Comparison of ENCODE assay signal across 17 cellular contexts in genomic region chr2:178267660-178268059, GRCh38.
A peak's percentile ranks its signal among the peaks of the same experiment; 100 is the strongest.
DNase-seq lines count a peak whose midpoint lies in the region; ATAC-seq and TF ChIP-seq lines count a peak whose summit lies in the region.
"Had no signal": no experiment of that assay in that cellular context is flagged by ENCODE, and none has a peak within 500 bp of the region (broad histone marks: within the 10 kb centered on the region; RNA-seq: fewer than 3 reads in every experiment).

No MANE protein-coding gene starts in this region.

- H3K27me3 Mint-ChIP-seq in MCF 10A (ENCODE audit: insufficient read depth, unreplicated experiment) (no peaks in the 10 kb centered on the region), T-cell (peaks cover 0 to 2% of the 10 kb centered on the region in 2 donors)
- H3K27me3 Mint-ChIP-seq: CD4-positive, alpha-beta T cell had no signal

- no peak for DNase-seq in MCF 10A (ENCODE audit: unreplicated experiment)
- DNase-seq in mammary epithelial cell, result no peak
- no peak for DNase-seq in psoas muscle
- DNase-seq in T-cell, result no peak
- no peak for DNase-seq in 8988T
- DNase-seq: AML-193; Caco-2; Calu3; CD4-positive, alpha-beta T cell; CD8-positive, alpha-beta T cell; DMS79 treated with DMSO at 0.1 percent for 48 hours; GF-D8 had no signal

- no peak overlapping the region for H2AFZ ChIP-seq in mammary epithelial cell (ENCODE audit: low read depth, low read length)
- no peak overlapping the region for H2AFZ ChIP-seq in KMS-11 (ENCODE audit: low read depth)

- POLR2A ChIA-PET in MCF 10A (lab: Yijun Ruan, JAX), result interaction anchor here (0.7 to 2.3 kb wide), 2 partner anchors 72 to 73 kb away, joined by 4 to 6 read pairs; no protein-coding TSS in a partner anchor
- POLR2A ChIA-PET in T-cell (lab: Charles Lee), result no interaction called here

- no peak overlapping the region for H3K4me3 ChIP-seq in mammary epithelial cell (replicated peaks in 1 of 3; ENCODE audit: insufficient read depth in 1 of 3, low read depth in 2 of 3, low read length in 3 of 3)
- H3K4me3 ChIP-seq in KMS-11 (IDR thresholded peaks at IDR 0.05; ENCODE audit: insufficient read depth, low read depth, low read length), result no peak overlapping the region
- H3K4me3 ChIP-seq in psoas muscle, result peak overlapping the region; percentile 44
- H3K4me3 ChIP-seq: BLaER1 treated with 17β-estradiol and CSF1 and Interleukin-3, amounts not matched to agents 10 nM and 100 nM had no signal

- ATAC-seq in psoas muscle (no peak), T-cell (replicated peaks in 1 of 4) (no peak)
- ATAC-seq: CD8-positive, alpha-beta T cell had no signal

- peak overlapping the region; percentile 7 for H3K27ac Mint-ChIP-seq in MCF 10A (ENCODE audit: low read depth, unreplicated experiment)
- no peak overlapping the region for H3K27ac Mint-ChIP-seq in T-cell
- H3K27ac Mint-ChIP-seq: B cell; CD4-positive, alpha-beta T cell; CD8-positive, alpha-beta T cell had no signal

- H3K27ac ChIP-seq in mammary epithelial cell (ENCODE audit: insufficient read depth, low read depth, low read length) (no peak overlapping the region), KMS-11 (no peak overlapping the region), psoas muscle (no peak overlapping the region)
- H3K27ac ChIP-seq: 22Rv1; BLaER1 treated with 17β-estradiol and CSF1 and Interleukin-3, amounts not matched to agents 10 nM and 100 nM; C4-2B had no signal

- no peaks in the 10 kb centered on the region for H3K36me3 Mint-ChIP-seq in MCF 10A (ENCODE audit: insufficient read depth, unreplicated experiment)
- H3K36me3 Mint-ChIP-seq in T-cell, result no peaks in the 10 kb centered on the region
- H3K36me3 Mint-ChIP-seq: CD8-positive, alpha-beta T cell had no signal

- H3K79me2 ChIP-seq in mammary epithelial cell (ENCODE audit: insufficient read depth, low read length) (peaks cover 26% of the 10 kb centered on the region), KMS-11 (ENCODE audit: insufficient read depth, low read depth) (no peaks in the 10 kb centered on the region)

- TF ChIP-seq CTCF in MCF 10A (IDR thresholded peaks at IDR 0.05; ENCODE audit: unreplicated experiment) (no peak), mammary epithelial cell (conservative IDR thresholded peaks at IDR 0.05 in 1 of 2, IDR thresholded peaks at IDR 0.05 in 1 of 2; ENCODE audit: extremely low read depth in 1 of 2, insufficient read depth in 1 of 2, low read depth in 1 of 2, low read length in 2 of 2) (no peak), KMS-11 (conservative IDR thresholded peaks at IDR 0.05; ENCODE audit: low read depth, low read length) (no peak), psoas muscle (IDR thresholded peaks at IDR 0.05) (no peak)

- BruUV-seq in MCF 10A (replicated peaks; lab: Mats Ljungman, UMichigan) (no TSS peak), mammary epithelial cell (replicated peaks; lab: Mats Ljungman, UMichigan) (no TSS peak)

- H3K4me2 ChIP-seq in mammary epithelial cell (ENCODE audit: insufficient read depth, low read depth, low read length) (no peak overlapping the region), KMS-11 (peak overlapping the region; percentile 40; the same call in 1 of the 2 replicates)
- H3K4me2 ChIP-seq: BLaER1 treated with 17β-estradiol and CSF1 and Interleukin-3, amounts not matched to agents 10 nM and 100 nM had no signal

- H3K9ac ChIP-seq in mammary epithelial cell (ENCODE audit: insufficient read depth, low read length) (no peak overlapping the region), KMS-11 (no peak overlapping the region)
- H3K9ac ChIP-seq: BLaER1 treated with 17β-estradiol and CSF1 and Interleukin-3, amounts not matched to agents 10 nM and 100 nM had no signal

- H3K9me3 ChIP-seq in mammary epithelial cell (replicated peaks; ENCODE audit: insufficient read depth, low read length), result no peaks in the 10 kb centered on the region
- H3K9me3 ChIP-seq in psoas muscle, result no peaks in the 10 kb centered on the region
- H3K9me3 ChIP-seq: BLaER1 treated with 17β-estradiol and CSF1 and Interleukin-3, amounts not matched to agents 10 nM and 100 nM; Caco-2 had no signal

- CTCF ChIA-PET in MCF 10A (lab: Yijun Ruan, JAX), result interaction anchor here (0.9 to 1.4 kb wide), 4 partner anchors 15 to 72 kb away, joined by 3 to 6 read pairs (median 4); no protein-coding TSS in a partner anchor
- CTCF ChIA-PET in mammary epithelial cell (lab: Charles Lee; ENCODE audit: low non-redundant PET), result no interaction called here
- CTCF ChIA-PET in T-cell (lab: Charles Lee), result interaction anchor here (0.6 to 0.7 kb wide), 2 partner anchors 1043 to 1822 kb away, joined by 3 to 4 read pairs; no protein-coding TSS in a partner anchor

- H3K36me3 ChIP-seq in mammary epithelial cell (ENCODE audit: insufficient read depth, low read length) (no peaks in the 10 kb centered on the region), KMS-11 (ENCODE audit: insufficient read depth) (no peaks in the 10 kb centered on the region), psoas muscle (ENCODE audit: insufficient read depth in 1 of 2, low read depth in 1 of 2) (no peaks in the 10 kb centered on the region)
- H3K36me3 ChIP-seq: BLaER1 treated with 17β-estradiol and CSF1 and Interleukin-3, amounts not matched to agents 10 nM and 100 nM had no signal

- peaks cover 27% of the 10 kb centered on the region for H3K4me1 Mint-ChIP-seq in MCF 10A (ENCODE audit: insufficient read depth, unreplicated experiment)
- no peaks in the 10 kb centered on the region for H3K4me1 Mint-ChIP-seq in T-cell
- H3K4me1 Mint-ChIP-seq: B cell had no signal

- H3K4me3 Mint-ChIP-seq in MCF 10A (ENCODE audit: unreplicated experiment) (no peak overlapping the region), T-cell (no peak overlapping the region)
- H3K4me3 Mint-ChIP-seq: B cell; CD4-positive, alpha-beta T cell; CD8-positive, alpha-beta T cell had no signal

- H3K4me1 ChIP-seq in mammary epithelial cell (ENCODE audit: insufficient read depth, low read length) (peaks cover 24% of the 10 kb centered on the region), KMS-11 (ENCODE audit: low read depth, poor library complexity, severe bottlenecking) (peaks cover 59% of the 10 kb centered on the region), psoas muscle (peaks cover 59% of the 10 kb centered on the region)
- H3K4me1 ChIP-seq: BLaER1 treated with 17β-estradiol and CSF1 and Interleukin-3, amounts not matched to agents 10 nM and 100 nM; Caco-2 had no signal

- H4K20me1 ChIP-seq in mammary epithelial cell (ENCODE audit: insufficient read depth, low read length), result no peaks in the 10 kb centered on the region
- no peaks in the 10 kb centered on the region for H4K20me1 ChIP-seq in KMS-11 (ENCODE audit: insufficient read depth)
- H4K20me1 ChIP-seq: BLaER1 treated with 17β-estradiol and CSF1 and Interleukin-3, amounts not matched to agents 10 nM and 100 nM had no signal

- in situ Hi-C loops in mammary epithelial cell (cut with MboI; ENCODE audit: low sequenced_read_pairs in 2 of 2), result no loop called here

- no peaks in the 10 kb centered on the region for H3K9me3 Mint-ChIP-seq in MCF 10A (ENCODE audit: unreplicated experiment)
- H3K9me3 Mint-ChIP-seq in T-cell, result no peaks in the 10 kb centered on the region
- H3K9me3 Mint-ChIP-seq: CD4-positive, alpha-beta T cell; CD8-positive, alpha-beta T cell had no signal

- H3K27me3 ChIP-seq in mammary epithelial cell (ENCODE audit: insufficient read depth, low read length), result no peaks in the 10 kb centered on the region
- no peaks in the 10 kb centered on the region; the same call in 1 of the 2 replicates for H3K27me3 ChIP-seq in KMS-11 (ENCODE audit: insufficient read depth, low read depth)
- no peaks in the 10 kb centered on the region for H3K27me3 ChIP-seq in psoas muscle (ENCODE audit: insufficient read depth in 3 of 3, low read length in 2 of 3)
- H3K27me3 ChIP-seq: BLaER1 treated with 17β-estradiol and CSF1 and Interleukin-3, amounts not matched to agents 10 nM and 100 nM had no signal

- dilution Hi-C loops in mammary epithelial cell (cut with HindIII; ENCODE audit: low sequenced_read_pairs), result no loop called here

- intact Hi-C loops in MCF 10A (cut with micrococcal nuclease) (no loop called here), mammary epithelial cell (cut with micrococcal nuclease) (no loop called here), psoas muscle (cut with DNase I) (no loop called here)

- WGBS in mammary epithelial cell (ENCODE audit: low coverage, missing lambda C conversion rate), result 90% methylated on average over 2 of the region's 2 CpGs
- WGBS in psoas muscle, 3 donors, result 85 to 90% (median 88%) methylated on average over 2 of the region's 2 CpGs
